In the genomic region with DNA sequence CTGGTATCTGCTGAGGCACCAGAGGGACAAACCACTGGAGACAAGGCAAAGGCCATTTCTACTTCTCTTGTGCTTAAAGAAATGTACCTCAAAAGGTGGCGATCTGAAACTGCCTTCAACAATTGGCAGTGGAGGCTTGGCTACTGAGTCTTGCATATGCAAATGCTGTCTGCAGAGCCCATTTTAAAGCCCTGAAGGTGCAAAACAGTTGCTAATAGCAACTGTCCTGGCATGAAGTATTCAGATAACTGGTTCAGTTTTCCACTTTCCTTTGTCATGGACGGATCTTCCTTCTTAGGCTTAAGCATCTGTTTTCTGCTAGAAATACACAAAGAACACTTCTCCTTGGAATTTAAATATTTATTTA, we compare ENCODE assay signal across 2 cellular contexts.
A peak's percentile ranks its signal among the peaks of the same experiment; 100 is the strongest.
TF ChIP-seq lines count a peak whose summit lies in the region.

No MANE protein-coding gene starts in this region.

TF ChIP-seq in A549, 52 proteins besides CTCF, POLR2A, EP300 and RAD21:
- TF ChIP-seq GATA3 (IDR thresholded peaks at IDR 0.05; ENCODE audit: borderline replicate concordance), result no peak
- TF ChIP-seq, protein P1, sequence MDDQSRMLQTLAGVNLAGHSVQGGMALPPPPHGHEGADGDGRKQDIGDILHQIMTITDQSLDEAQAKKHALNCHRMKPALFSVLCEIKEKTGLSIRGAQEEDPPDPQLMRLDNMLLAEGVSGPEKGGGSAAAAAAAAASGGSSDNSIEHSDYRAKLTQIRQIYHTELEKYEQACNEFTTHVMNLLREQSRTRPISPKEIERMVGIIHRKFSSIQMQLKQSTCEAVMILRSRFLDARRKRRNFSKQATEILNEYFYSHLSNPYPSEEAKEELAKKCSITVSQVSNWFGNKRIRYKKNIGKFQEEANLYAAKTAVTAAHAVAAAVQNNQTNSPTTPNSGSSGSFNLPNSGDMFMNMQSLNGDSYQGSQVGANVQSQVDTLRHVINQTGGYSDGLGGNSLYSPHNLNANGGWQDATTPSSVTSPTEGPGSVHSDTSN (IDR thresholded peaks at IDR 0.05), result no peak
- no peak for TF ChIP-seq ZNF302 (CRISPR knock-in tag; IDR thresholded peaks at IDR 0.05)
- TF ChIP-seq, protein P2, sequence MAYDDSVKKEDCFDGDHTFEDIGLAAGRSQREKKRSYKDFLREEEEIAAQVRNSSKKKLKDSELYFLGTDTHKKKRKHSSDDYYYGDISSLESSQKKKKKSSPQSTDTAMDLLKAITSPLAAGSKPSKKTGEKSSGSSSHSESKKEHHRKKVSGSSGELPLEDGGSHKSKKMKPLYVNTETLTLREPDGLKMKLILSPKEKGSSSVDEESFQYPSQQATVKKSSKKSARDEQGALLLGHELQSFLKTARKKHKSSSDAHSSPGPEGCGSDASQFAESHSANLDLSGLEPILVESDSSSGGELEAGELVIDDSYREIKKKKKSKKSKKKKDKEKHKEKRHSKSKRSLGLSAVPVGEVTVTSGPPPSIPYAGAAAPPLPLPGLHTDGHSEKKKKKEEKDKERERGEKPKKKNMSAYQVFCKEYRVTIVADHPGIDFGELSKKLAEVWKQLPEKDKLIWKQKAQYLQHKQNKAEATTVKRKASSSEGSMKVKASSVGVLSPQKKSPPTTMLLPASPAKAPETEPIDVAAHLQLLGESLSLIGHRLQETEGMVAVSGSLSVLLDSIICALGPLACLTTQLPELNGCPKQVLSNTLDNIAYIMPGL (CRISPR knock-in tag; IDR thresholded peaks at IDR 0.05; ENCODE audit: borderline replicate concordance), result no peak
- TF ChIP-seq CBX2 (IDR thresholded peaks at IDR 0.05; ENCODE audit: borderline replicate concordance, low read depth), result no peak
- TF ChIP-seq RARB (CRISPR knock-in tag; IDR thresholded peaks at IDR 0.05), result no peak
- TF ChIP-seq FOXS1 (CRISPR knock-in tag; IDR thresholded peaks at IDR 0.05), result no peak
- TF ChIP-seq ZSCAN20 (CRISPR knock-in tag; IDR thresholded peaks at IDR 0.05), result no peak
- no peak for TF ChIP-seq MAFK (IDR thresholded peaks at IDR 0.05; ENCODE audit: partially characterized antibody)
- TF ChIP-seq BHLHE40 (IDR thresholded peaks at IDR 0.05; ENCODE audit: low read depth, low read length), result no peak
- no peak for TF ChIP-seq CHD4 (IDR thresholded peaks at IDR 0.05; ENCODE audit: borderline replicate concordance)
- no peak for TF ChIP-seq MYC (IDR thresholded peaks at IDR 0.05; ENCODE audit: borderline replicate concordance, low read length)
- TF ChIP-seq POLR2AphosphoS2 (conservative IDR thresholded peaks at IDR 0.05; ENCODE audit: low read length), result no peak
- no peak for TF ChIP-seq KDM5A (IDR thresholded peaks at IDR 0.05)
- TF ChIP-seq ESRRA (IDR thresholded peaks at IDR 0.05; ENCODE audit: borderline replicate concordance, low read length), result no peak
- TF ChIP-seq SMC3 (IDR thresholded peaks at IDR 0.05), result no peak
- TF ChIP-seq CEBPB (IDR thresholded peaks at IDR 0.05), result no peak
TF ChIP-seq in A549: peak in this region for 0.

TF ChIP-seq in H1, 55 proteins besides CTCF, POLR2A, EP300 and RAD21:
- no peak for TF ChIP-seq NANOG (IDR thresholded peaks at IDR 0.05; ENCODE audit: insufficient read depth, low read depth, low read length, poor library complexity, severe bottlenecking)
- TF ChIP-seq POU5F1 (IDR thresholded peaks at IDR 0.05; ENCODE audit: low read depth, low read length), result peak; percentile 89; the same call in 1 of the 2 replicates
